10 cellular contexts compared by ENCODE assay signal in the genomic region with DNA sequence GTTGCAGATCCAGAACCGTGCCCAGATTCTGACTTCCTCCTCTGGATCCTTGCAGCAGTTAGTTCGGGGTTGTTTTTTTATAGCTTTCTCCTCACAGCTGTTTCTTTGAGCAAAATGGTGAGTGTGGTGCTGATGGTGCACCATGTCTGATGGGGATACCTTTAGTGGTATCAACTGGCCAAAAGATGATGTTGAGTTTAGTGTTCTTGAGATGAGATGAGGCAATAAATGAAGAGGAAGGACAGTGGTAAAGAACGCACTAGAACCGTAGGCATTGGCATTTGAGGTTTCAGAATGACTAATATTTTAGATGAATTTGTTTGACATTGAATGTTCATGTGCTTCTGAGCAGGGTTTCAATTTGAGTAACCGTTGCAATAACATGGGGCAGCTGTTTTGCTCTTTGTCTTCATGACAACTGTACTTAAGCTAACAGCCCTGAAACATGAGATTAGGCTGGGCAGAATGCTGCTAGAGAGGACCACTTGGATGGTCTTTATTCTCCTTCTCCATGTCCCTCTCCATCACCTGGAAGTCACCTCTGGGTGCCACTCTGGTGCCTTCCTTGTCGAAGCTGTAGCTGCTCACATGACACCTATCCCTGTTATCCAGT. TPM values are rescaled to one million over a fixed set of nuclear protein-coding genes. Genes with fewer than 3 reads are reported as not detected.
DNase-seq lines count a peak whose midpoint lies in the region; ATAC-seq and TF ChIP-seq lines count a peak whose summit lies in the region.
"Had no signal": no experiment of that assay in that cellular context is flagged by ENCODE, and none has a peak within 500 bp of the region (broad histone marks: within the 10 kb centered on the region; RNA-seq: fewer than 3 reads in every experiment).

No MANE protein-coding gene starts in this region.

- no peaks in the 10 kb centered on the region for H3K27me3 Mint-ChIP-seq in activated naive CD4-positive, alpha-beta T cell treated with anti-CD3 and anti-CD28 coated beads, Interleukin-2, amount 10 ng/mL, durations not matched to agents 7 days and 5 days

- peak; percentile 72 for DNase-seq in GM12864 (ENCODE audit: low read depth)
- DNase-seq in activated naive CD4-positive, alpha-beta T cell treated with anti-CD3 and anti-CD28 coated beads, Interleukin-2, amount 10 ng/mL, durations not matched to agents 7 days and 5 days: peak; percentile 57
- DNase-seq in HPDE6-E6E7 (ENCODE audit: extremely low spot score): no peak
- no peak for DNase-seq in activated gamma-delta T cell treated with Interleukin-2 at 50 U/mL for 16 hours
- DNase-seq in OCI-LY7 (ENCODE audit: low spot score): no peak
- no peak for DNase-seq in SW480 (ENCODE audit: low spot score)
- DNase-seq: left cardiac atrium, OCI-M1 had no signal

- POLR2A ChIA-PET in OCI-LY7 (lab: Charles Lee): no interaction called here

- H3K4me2 ChIP-seq in OCI-LY7 (ENCODE audit: low read length): no peak overlapping the region

- no peak for TF ChIP-seq CTCF in GM12864 (IDR thresholded peaks at IDR 0.05; ENCODE audit: low read depth, low read length, missing control alignments)
- TF ChIP-seq CTCF in OCI-LY7 (conservative IDR thresholded peaks at IDR 0.05; ENCODE audit: low read length): no peak

- H2AFZ ChIP-seq in OCI-LY7 (ENCODE audit: low read length): no peak overlapping the region; the same call in 1 of the 2 replicates

- H3K9me3 Mint-ChIP-seq in activated naive CD4-positive, alpha-beta T cell treated with anti-CD3 and anti-CD28 coated beads, Interleukin-2, amount 10 ng/mL, durations not matched to agents 7 days and 5 days: peaks cover 9% of the 10 kb centered on the region

- CTCF ChIA-PET in activated naive CD4-positive, alpha-beta T cell treated with anti-CD3 and anti-CD28 coated beads, Interleukin-2, amount 10 ng/mL, durations not matched to agents 7 days and 5 days (lab: Charles Lee): interaction anchor here (0.6 to 5.2 kb wide), 11 partner anchors 9 to 138 kb away, joined by 3 to 25 read pairs (median 4); no protein-coding TSS in a partner anchor
- CTCF ChIA-PET in OCI-LY7 (lab: Charles Lee; ENCODE audit: unreplicated experiment): interaction anchor here (1.0 kb wide), 1 partner anchor 38 kb away, joined by 3 read pairs; no protein-coding TSS in a partner anchor

- intact Hi-C loops in OCI-LY7 (cut with micrococcal nuclease; ENCODE audit: unreplicated experiment): no loop called here

- H3K4me3 Mint-ChIP-seq in activated naive CD4-positive, alpha-beta T cell treated with anti-CD3 and anti-CD28 coated beads, Interleukin-2, amount 10 ng/mL, durations not matched to agents 7 days and 5 days: peak overlapping the region; percentile 83

- H3K27ac ChIP-seq in OCI-LY7 (ENCODE audit: low read depth, low read length, poor library complexity, severe bottlenecking): no peak overlapping the region

- H3K4me1 Mint-ChIP-seq in activated naive CD4-positive, alpha-beta T cell treated with anti-CD3 and anti-CD28 coated beads, Interleukin-2, amount 10 ng/mL, durations not matched to agents 7 days and 5 days: peaks cover 86% of the 10 kb centered on the region

- no peaks in the 10 kb centered on the region for H3K9me2 ChIP-seq in OCI-LY7 (ENCODE audit: insufficient read depth, low read length)

- H4K20me1 ChIP-seq in OCI-LY7 (ENCODE audit: insufficient read depth, low read length): no peaks in the 10 kb centered on the region

- peak overlapping the region; percentile 98 for H3K27ac Mint-ChIP-seq in activated naive CD4-positive, alpha-beta T cell treated with anti-CD3 and anti-CD28 coated beads, Interleukin-2, amount 10 ng/mL, durations not matched to agents 7 days and 5 days

- H3K36me3 ChIP-seq in OCI-LY7 (ENCODE audit: insufficient read depth, low read length): no peaks in the 10 kb centered on the region

- no peak overlapping the region for H3K4me3 ChIP-seq in GM12864 (ENCODE audit: low read depth, low read length)
- H3K4me3 ChIP-seq in OCI-LY7 (ENCODE audit: low read depth, low read length, poor library complexity, severe bottlenecking): no peak overlapping the region

- H3K79me2 ChIP-seq in OCI-LY7 (ENCODE audit: insufficient read depth, low read depth, low read length): no peaks in the 10 kb centered on the region

- peaks cover 11% of the 10 kb centered on the region for H3K4me1 ChIP-seq in OCI-LY7 (ENCODE audit: insufficient read depth, low read length, poor library complexity, severe bottlenecking)

- peaks cover 56% of the 10 kb centered on the region for H3K36me3 Mint-ChIP-seq in activated naive CD4-positive, alpha-beta T cell treated with anti-CD3 and anti-CD28 coated beads, Interleukin-2, amount 10 ng/mL, durations not matched to agents 7 days and 5 days

- no peaks in the 10 kb centered on the region for H3K9me3 ChIP-seq in OCI-LY7 (ENCODE audit: low read length)

- BruUV-seq in OCI-LY7 (replicated peaks; lab: Mats Ljungman, UMichigan): no TSS peak

- peak; percentile 70 for ATAC-seq in GM19324 (IDR thresholded peaks at IDR 0.05; ENCODE audit: low FRiP score, unreplicated experiment)
- peak; percentile 96 for ATAC-seq in HG03066 (IDR thresholded peaks at IDR 0.05; ENCODE audit: low read depth, unreplicated experiment)

RNA-seq across cellular contexts. Expression of a gene that starts 3.9 kb away (rescaled TPM):
- total RNA-seq in OCI-LY7 (2014; rRNA removed; shearing (Covaris generic)): not detected in 2 replicates
- not detected in 2 replicates for total RNA-seq in OCI-LY7 (2022)

Comparison
In these comparisons a context has a peak if more than half of its experiments do, and no peak if none do; other contexts are left out.
1. DNase-seq: peak in GM12864 (single experiment) and activated naive CD4-positive, alpha-beta T cell treated with anti-CD3 and anti-CD28 coated beads, Interleukin-2, amount 10 ng/mL, durations not matched to agents 7 days and 5 days (single experiment); none in HPDE6-E6E7 (single experiment), activated gamma-delta T cell treated with Interleukin-2 at 50 U/mL for 16 hours (single experiment), OCI-LY7 (single experiment) and SW480 (single experiment).